ENCODE assay signal across 8 cellular contexts in the genomic region with DNA sequence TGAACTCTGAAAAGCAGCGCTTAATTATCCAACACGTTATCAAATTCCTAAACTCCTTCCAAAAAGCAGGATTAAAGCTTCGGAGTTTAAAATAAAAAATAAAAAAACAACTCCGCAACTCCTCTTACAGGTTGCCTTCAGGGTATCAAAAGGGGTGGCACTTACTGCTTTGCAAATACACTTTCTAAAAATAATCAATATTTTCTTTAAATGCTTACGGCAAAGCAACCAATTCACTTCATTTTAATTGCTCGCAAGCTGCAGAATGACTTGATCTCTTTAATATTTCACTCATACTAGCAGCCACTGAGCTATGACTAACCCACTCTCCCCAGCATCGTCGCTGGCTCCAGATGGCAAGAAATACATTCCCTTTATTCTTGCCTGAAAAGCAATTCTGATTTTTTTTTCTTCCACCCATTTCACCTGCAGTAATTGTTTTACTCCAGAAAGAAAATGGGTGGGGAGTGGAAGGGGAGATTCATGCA. TPM values are rescaled to one million over a fixed set of nuclear protein-coding genes. Genes with fewer than 3 reads are reported as not detected.
DNase-seq lines count a peak whose midpoint lies in the region; ATAC-seq and TF ChIP-seq lines count a peak whose summit lies in the region.

No MANE protein-coding gene starts in this region.

- peak in 2 of 4 donors; percentile 38 to 48 for ATAC-seq in heart left ventricle
- peak in 1 of 2 donors; percentile 7 for ATAC-seq in gastrocnemius medialis
- ATAC-seq in HG02763 (IDR thresholded peaks at IDR 0.05; ENCODE audit: unreplicated experiment), result no peak
- no peak for ATAC-seq in GM18498 (IDR thresholded peaks at IDR 0.05; ENCODE audit: unreplicated experiment)

- CTCF ChIA-PET in activated CD4-positive, alpha-beta memory T cell treated with anti-CD3 and anti-CD28 coated beads for 36 hours (lab: Charles Lee), result interaction anchor here (0.9 to 1.0 kb wide), 2 partner anchors 19 to 156 kb away, joined by 3 read pairs; no protein-coding TSS in a partner anchor

- H3K27ac ChIP-seq in heart left ventricle (peak overlapping the region; percentile 79 to 95 (median 92)), gastrocnemius medialis (peak overlapping the region in 3 of 4 donors; percentile 47 to 79 (median 64))

- no peaks in the 10 kb centered on the region for H3K36me3 ChIP-seq in heart left ventricle
- H3K36me3 ChIP-seq in gastrocnemius medialis, result no peaks in the 10 kb centered on the region

- POLR2A ChIA-PET in activated CD4-positive, alpha-beta memory T cell treated with anti-CD3 and anti-CD28 coated beads for 36 hours (lab: Charles Lee), result interaction anchor here (0.7 to 1.0 kb wide), 2 partner anchors 21 to 55 kb away, joined by 3 to 4 read pairs; a partner anchor contains a TSS

- H3K9me3 ChIP-seq in heart left ventricle (no peaks in the 10 kb centered on the region), gastrocnemius medialis (no peaks in the 10 kb centered on the region)

- H3K27me3 Mint-ChIP-seq in activated CD4-positive, alpha-beta memory T cell treated with anti-CD3 and anti-CD28 coated beads for 36 hours, result peaks cover 18% of the 10 kb centered on the region

- no peak for TF ChIP-seq POLR2A in heart left ventricle (IDR thresholded peaks at IDR 0.05)
- no peak for TF ChIP-seq POLR2A in gastrocnemius medialis (IDR thresholded peaks at IDR 0.05)

- H3K27me3 ChIP-seq in heart left ventricle (peaks cover 0 to 22% (median 0%) of the 10 kb centered on the region in 9 donors), gastrocnemius medialis (peaks cover 7 to 37% (median 13%) of the 10 kb centered on the region in 3 donors)

- H3K36me3 Mint-ChIP-seq in activated CD4-positive, alpha-beta memory T cell treated with anti-CD3 and anti-CD28 coated beads for 36 hours, result no peaks in the 10 kb centered on the region

- DNase-seq in NCI-H524 (lab: John Stamatoyannopoulos, UW) (peak; percentile 0 to 19), NCI-H524 treated with DMSO at 0.1 percent for 48 hours (lab: John Stamatoyannopoulos, UW) (no peak), heart left ventricle (no peak), gastrocnemius medialis (no peak), NOMO-1 (lab: John Stamatoyannopoulos, UW; ENCODE audit: unreplicated experiment in 2 of 2) (no peak)
- peak; percentile 16 for DNase-seq in activated CD4-positive, alpha-beta memory T cell treated with anti-CD3 and anti-CD28 coated beads for 36 hours

- TF ChIP-seq CTCF in heart left ventricle (IDR thresholded peaks at IDR 0.05), result no peak
- TF ChIP-seq CTCF in gastrocnemius medialis (IDR thresholded peaks at IDR 0.05 in 4 of 5, conservative IDR thresholded peaks at IDR 0.05 in 1 of 5), result no peak

- no peaks in the 10 kb centered on the region for H3K9me3 Mint-ChIP-seq in activated CD4-positive, alpha-beta memory T cell treated with anti-CD3 and anti-CD28 coated beads for 36 hours

- H3K4me3 ChIP-seq in heart left ventricle (peak overlapping the region; percentile 73 to 97 (median 86)), gastrocnemius medialis (peak overlapping the region; percentile 57 to 73 (median 70))

- 14 to 17% (median 15%) methylated on average over 8 of the region's 8 CpGs for WGBS in heart left ventricle, 4 donors

- peak overlapping the region; percentile 60 for H3K4me3 Mint-ChIP-seq in activated CD4-positive, alpha-beta memory T cell treated with anti-CD3 and anti-CD28 coated beads for 36 hours

- in situ Hi-C loops in gastrocnemius medialis (cut with MboI; ENCODE audit: low sequenced_read_pairs in 4 of 4), result no loop called here

- H3K4me1 ChIP-seq in heart left ventricle (peaks cover 0 to 51% (median 18%) of the 10 kb centered on the region in 12 donors), gastrocnemius medialis (peaks cover 5 to 13% of the 10 kb centered on the region in 2 donors)

- no peak overlapping the region for H3K27ac Mint-ChIP-seq in activated CD4-positive, alpha-beta memory T cell treated with anti-CD3 and anti-CD28 coated beads for 36 hours

- intact Hi-C loops in activated CD4-positive, alpha-beta memory T cell treated with anti-CD3 and anti-CD28 coated beads for 36 hours (cut with micrococcal nuclease), result no loop called here
- intact Hi-C loops in heart left ventricle (cut with DNase I) (loop anchor here in 6 of 10 donors (5.0 to 10.0 kb wide), 5 partner anchors 50 to 215 kb away; no protein-coding TSS in a partner anchor), gastrocnemius medialis (cut with DNase I; ENCODE audit: low total_unique reads) (loop anchor here (5.0 kb wide), 1 partner anchor 50 kb away; no protein-coding TSS in a partner anchor)

- H3K4me1 Mint-ChIP-seq in activated CD4-positive, alpha-beta memory T cell treated with anti-CD3 and anti-CD28 coated beads for 36 hours (ENCODE audit: low read depth), result peaks cover 4% of the 10 kb centered on the region

RNA-seq across cellular contexts. Expression of a gene that starts 54.4 kb away (rescaled TPM):
- total RNA-seq in activated CD4-positive, alpha-beta memory T cell treated with anti-CD3 and anti-CD28 coated beads for 36 hours, result 10 to 100 TPM; 17.2 to 21.4 TPM
- total RNA-seq in heart left ventricle, result 10 to 100 TPM; 18.1 to 34.9 (median 28.7) TPM
- 1 to 10 TPM; 4.8 to 9.0 TPM for polyA plus RNA-seq in heart left ventricle
- 10 to 100 TPM; 22.2 to 35.7 (median 30.1) TPM for total RNA-seq in gastrocnemius medialis

Comparison
In these comparisons a context has a peak if more than half of its experiments do, and no peak if none do; other contexts are left out.
1. DNase-seq: peak in NCI-H524 (2 of 2) and activated CD4-positive, alpha-beta memory T cell treated with anti-CD3 and anti-CD28 coated beads for 36 hours (single experiment); none in NCI-H524 treated with DMSO at 0.1 percent for 48 hours (single experiment), heart left ventricle (0 of 5), gastrocnemius medialis (0 of 2) and NOMO-1 (0 of 2).